Comparison of ENCODE assay signal across 8 cellular contexts in the genomic region with DNA sequence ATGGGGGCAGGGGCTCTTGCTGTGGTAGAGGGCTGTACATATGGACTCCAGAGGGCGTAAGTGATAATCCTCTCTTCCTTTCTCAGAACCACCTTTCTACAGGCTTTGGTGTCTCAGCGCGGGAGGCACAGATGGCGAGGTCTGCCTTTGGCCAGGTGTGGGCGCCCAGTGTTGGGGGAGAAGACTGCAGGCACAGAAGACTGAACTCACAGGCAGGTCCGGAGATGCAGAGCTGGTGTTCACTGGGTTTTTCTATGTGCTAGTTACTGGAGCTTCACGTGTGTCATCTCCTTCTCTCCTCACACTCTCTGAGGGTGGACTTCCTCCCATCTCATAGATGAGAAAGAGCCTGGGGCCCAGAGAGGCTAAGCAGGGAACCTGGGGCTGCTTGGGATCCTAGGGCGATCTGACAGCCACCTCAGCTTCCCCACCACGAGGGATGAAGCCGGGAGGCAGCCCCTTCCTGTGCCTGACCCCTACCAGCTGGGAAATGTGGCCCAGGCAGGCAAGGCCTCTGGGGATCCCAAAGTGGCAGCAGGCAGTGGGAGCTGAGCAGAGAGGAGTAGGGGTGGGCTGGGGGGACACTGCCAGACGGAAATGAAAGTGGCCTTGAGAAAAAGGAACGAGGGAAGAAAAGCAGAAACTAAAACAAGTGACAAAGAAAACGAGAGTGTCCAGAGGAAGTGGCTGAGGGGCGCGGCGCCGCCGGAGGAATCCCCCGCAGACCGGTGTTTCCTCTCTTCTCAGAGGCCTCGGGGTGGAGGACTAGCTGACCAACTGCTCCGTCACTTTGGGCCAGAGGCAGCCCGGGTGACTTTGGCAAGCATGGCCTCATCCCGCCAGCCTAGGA.
DNase-seq lines count a peak whose midpoint lies in the region; ATAC-seq and TF ChIP-seq lines count a peak whose summit lies in the region.

No MANE protein-coding gene starts in this region.

- H3K9me3 ChIP-seq in esophagus squamous epithelium = no peaks in the 10 kb centered on the region

- H3K27me3 ChIP-seq in esophagus squamous epithelium = no peaks in the 10 kb centered on the region

- DNase-seq in NOMO-1 treated with DMSO at 0.1 percent for 48 hours (lab: John Stamatoyannopoulos, UW; ENCODE audit: unreplicated experiment) (peak; percentile 94), dermis blood vessel endothelial cell (peak; percentile 59), pons (ENCODE audit: low spot score) (peak; percentile 69), esophagus squamous epithelium (lab: John Stamatoyannopoulos, UW) (no peak), HUDEP-2 (lab: John Stamatoyannopoulos, UW; ENCODE audit: unreplicated experiment in 76 of 76) (no peak), NCI-H1930 (lab: John Stamatoyannopoulos, UW) (no peak)

- ATAC-seq in GM21825 (IDR thresholded peaks at IDR 0.05; ENCODE audit: unreplicated experiment) = peak; percentile 31

- intact Hi-C loops in esophagus squamous epithelium (cut with DNase I) = no loop called here

- H3K27ac ChIP-seq in esophagus squamous epithelium = no peak overlapping the region

- TF ChIP-seq CTCF in GM12873 (IDR thresholded peaks at IDR 0.05; ENCODE audit: insufficient read depth, low read depth, low read length, missing control alignments) (peak; percentile 51), esophagus squamous epithelium (IDR thresholded peaks at IDR 0.05) (no peak)

- no peak overlapping the region for H3K4me3 ChIP-seq in esophagus squamous epithelium

- 41 to 67% methylated on average over 18 to 20 of the region's 24 CpGs for WGBS in esophagus squamous epithelium, 2 donors

- H3K4me1 ChIP-seq in esophagus squamous epithelium = peaks cover 5 to 42% (median 10%) of the 10 kb centered on the region in 3 donors

- TF ChIP-seq POLR2A in esophagus squamous epithelium (IDR thresholded peaks at IDR 0.05) = no peak

- H3K36me3 ChIP-seq in esophagus squamous epithelium = no peaks in the 10 kb centered on the region

Comparison
In these comparisons a context has a peak if more than half of its experiments do, and no peak if none do; other contexts are left out.
1. DNase-seq: peak in NOMO-1 treated with DMSO at 0.1 percent for 48 hours (single experiment), dermis blood vessel endothelial cell (single experiment) and pons (single experiment); none in esophagus squamous epithelium (single experiment), HUDEP-2 (0 of 76) and NCI-H1930 (0 of 2).